ENCODE assay signal across 20 cellular contexts in the genomic region with DNA sequence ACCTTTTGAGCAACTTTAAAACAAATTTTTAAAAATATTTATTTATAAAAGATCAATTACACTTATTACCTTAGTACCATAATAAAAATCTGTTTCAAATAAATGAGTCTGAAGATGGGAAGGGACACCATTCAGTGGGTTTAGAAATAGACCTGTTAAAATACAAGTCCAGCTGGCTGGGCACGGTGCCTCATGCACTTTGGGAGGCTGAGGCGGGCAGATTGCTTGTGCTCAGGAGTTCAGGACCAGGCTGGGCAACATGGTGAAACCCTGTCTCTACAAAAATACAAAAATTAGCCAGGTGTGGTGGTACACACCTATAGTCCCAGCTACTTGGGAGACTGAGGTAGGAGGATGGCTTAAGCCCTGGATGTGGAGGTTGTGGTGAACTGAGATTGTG. TPM values are rescaled to one million over a fixed set of nuclear protein-coding genes. Genes with fewer than 3 reads are reported as not detected.
DNase-seq lines count a peak whose midpoint lies in the region; ATAC-seq and TF ChIP-seq lines count a peak whose summit lies in the region.
"Had no signal": no experiment of that assay in that cellular context is flagged by ENCODE, and none has a peak within 500 bp of the region (broad histone marks: within the 10 kb centered on the region; RNA-seq: fewer than 3 reads in every experiment).

No MANE protein-coding gene starts in this region.

- peaks cover 55% of the 10 kb centered on the region for H3K4me1 ChIP-seq in left ventricle myocardium inferior
- peaks cover 0 to 55% of the 10 kb centered on the region in 2 donors for H3K4me1 ChIP-seq in right atrium auricular region
- H3K4me1 ChIP-seq in heart left ventricle = peaks cover 0 to 52% (median 32%) of the 10 kb centered on the region in 12 donors
- H3K4me1 ChIP-seq in body of pancreas = no peaks in the 10 kb centered on the region
- H3K4me1 ChIP-seq: A549 had no signal

- WGBS in heart left ventricle, 4 donors = 83 to 95% (median 83%) methylated on average over 2 of the region's 2 CpGs
- WGBS in body of pancreas, 2 donors = 94 to 100% methylated on average over 2 of the region's 2 CpGs

- peaks cover 2% of the 10 kb centered on the region for H3K4me1 Mint-ChIP-seq in activated CD4-positive, alpha-beta T cell treated with anti-CD3 and anti-CD28 coated beads, Interleukin-2, amount 10 ng/mL, durations not matched to agents 24 days and 14 days
- H3K4me1 Mint-ChIP-seq: B cell had no signal

- peak; percentile 27 for DNase-seq in activated CD4-positive, alpha-beta T cell treated with anti-CD3 and anti-CD28 coated beads, Interleukin-2, amount 10 ng/mL, durations not matched to agents 24 days and 14 days
- DNase-seq in activated CD4-positive, alpha-beta T cell treated with anti-CD3 and anti-CD28 coated beads, Interleukin-2, amount 50 U/mL, for 4 hours = no peak
- DNase-seq in left ventricle myocardium inferior = no peak
- no peak for DNase-seq in cardiac septum (ENCODE audit: low spot score)
- DNase-seq in right atrium auricular region (ENCODE audit: low spot score) = no peak
- no peak for DNase-seq in heart left ventricle
- no peak for DNase-seq in left lobe of liver (ENCODE audit: low spot score)
- DNase-seq in body of pancreas = no peak
- DNase-seq: AML-193; Caco-2; Calu3; CD4-positive, alpha-beta T cell; CD8-positive, alpha-beta T cell; DMS79 treated with DMSO at 0.1 percent for 48 hours; GF-D8 had no signal

- no peak overlapping the region for H3K4me3 ChIP-seq in left ventricle myocardium inferior
- H3K4me3 ChIP-seq in right atrium auricular region = no peak overlapping the region
- H3K4me3 ChIP-seq in heart left ventricle = no peak overlapping the region
- no peak overlapping the region for H3K4me3 ChIP-seq in body of pancreas
- H3K4me3 ChIP-seq: A549; BLaER1 treated with 17β-estradiol and CSF1 and Interleukin-3, amounts not matched to agents 10 nM and 100 nM had no signal

- H3K27me3 Mint-ChIP-seq in activated CD4-positive, alpha-beta T cell treated with anti-CD3 and anti-CD28 coated beads, Interleukin-2, amount 10 ng/mL, durations not matched to agents 24 days and 14 days = peaks cover 20% of the 10 kb centered on the region

- intact Hi-C loops in activated CD4-positive, alpha-beta T cell treated with anti-CD3 and anti-CD28 coated beads, Interleukin-2, amount 10 ng/mL, durations not matched to agents 24 days and 14 days (cut with micrococcal nuclease) = no loop called here
- intact Hi-C loops in left ventricle myocardium inferior (cut with micrococcal nuclease) (no loop called here), cardiac septum (cut with DNase I) (no loop called here), heart left ventricle (cut with DNase I) (loop anchor here in 2 of 10 donors (5.0 to 10.0 kb wide), 2 partner anchors 54 to 57 kb away; partner anchors contain the start of genes CRYZL1 (in 2 of the 2) and ITSN1 (in 2 of the 2)), body of pancreas (cut with DNase I) (no loop called here)

- H3K27me3 ChIP-seq in left ventricle myocardium inferior (ENCODE audit: low read depth) = no peaks in the 10 kb centered on the region
- H3K27me3 ChIP-seq in right atrium auricular region = no peaks in the 10 kb centered on the region
- no peaks in the 10 kb centered on the region for H3K27me3 ChIP-seq in heart left ventricle
- H3K27me3 ChIP-seq in body of pancreas = no peaks in the 10 kb centered on the region
- H3K27me3 ChIP-seq: BLaER1 treated with 17β-estradiol and CSF1 and Interleukin-3, amounts not matched to agents 10 nM and 100 nM had no signal

- no peak for ATAC-seq in heart left ventricle
- peak; percentile 23 for ATAC-seq in left lobe of liver
- no peak for ATAC-seq in body of pancreas
- ATAC-seq: A549; CD8-positive, alpha-beta T cell had no signal

- H3K9me3 ChIP-seq in left ventricle myocardium inferior (replicated peaks) (no peaks in the 10 kb centered on the region), right atrium auricular region (no peaks in the 10 kb centered on the region), heart left ventricle (no peaks in the 10 kb centered on the region), body of pancreas (no peaks in the 10 kb centered on the region)
- H3K9me3 ChIP-seq: A549; BLaER1 treated with 17β-estradiol and CSF1 and Interleukin-3, amounts not matched to agents 10 nM and 100 nM; Caco-2 had no signal

- TF ChIP-seq CTCF in left ventricle myocardium inferior (IDR thresholded peaks at IDR 0.05; ENCODE audit: borderline replicate concordance) = no peak
- no peak for TF ChIP-seq CTCF in right atrium auricular region (IDR thresholded peaks at IDR 0.05)
- no peak for TF ChIP-seq CTCF in heart left ventricle (IDR thresholded peaks at IDR 0.05)
- no peak for TF ChIP-seq CTCF in body of pancreas (IDR thresholded peaks at IDR 0.05)

- no peak for TF ChIP-seq POLR2A in heart left ventricle (IDR thresholded peaks at IDR 0.05)
- no peak for TF ChIP-seq POLR2A in body of pancreas (IDR thresholded peaks at IDR 0.05)

- H3K36me3 ChIP-seq in left ventricle myocardium inferior = no peaks in the 10 kb centered on the region
- no peaks in the 10 kb centered on the region for H3K36me3 ChIP-seq in right atrium auricular region
- no peaks in the 10 kb centered on the region for H3K36me3 ChIP-seq in heart left ventricle
- no peaks in the 10 kb centered on the region for H3K36me3 ChIP-seq in body of pancreas (replicated peaks in 1 of 2; ENCODE audit: insufficient read depth in 1 of 2, low read depth in 2 of 2)
- H3K36me3 ChIP-seq: BLaER1 treated with 17β-estradiol and CSF1 and Interleukin-3, amounts not matched to agents 10 nM and 100 nM had no signal

- H3K27ac ChIP-seq in left ventricle myocardium inferior (replicated peaks) (peak overlapping the region; percentile 63), right atrium auricular region (peak overlapping the region; percentile 63), heart left ventricle (no peak overlapping the region), body of pancreas (no peak overlapping the region)
- H3K27ac ChIP-seq: 22Rv1; A549; BLaER1 treated with 17β-estradiol and CSF1 and Interleukin-3, amounts not matched to agents 10 nM and 100 nM; C4-2B had no signal

- H3K36me3 Mint-ChIP-seq in activated CD4-positive, alpha-beta T cell treated with anti-CD3 and anti-CD28 coated beads, Interleukin-2, amount 10 ng/mL, durations not matched to agents 24 days and 14 days (ENCODE audit: low read depth) = no peaks in the 10 kb centered on the region
- H3K36me3 Mint-ChIP-seq: CD8-positive, alpha-beta T cell had no signal

- H3K27ac Mint-ChIP-seq in activated CD4-positive, alpha-beta T cell treated with anti-CD3 and anti-CD28 coated beads, Interleukin-2, amount 10 ng/mL, durations not matched to agents 24 days and 14 days = no peak overlapping the region
- H3K27ac Mint-ChIP-seq: B cell; CD4-positive, alpha-beta T cell; CD8-positive, alpha-beta T cell had no signal

- no peaks in the 10 kb centered on the region for H3K9me3 Mint-ChIP-seq in activated CD4-positive, alpha-beta T cell treated with anti-CD3 and anti-CD28 coated beads, Interleukin-2, amount 10 ng/mL, durations not matched to agents 24 days and 14 days
- H3K9me3 Mint-ChIP-seq: CD4-positive, alpha-beta T cell; CD8-positive, alpha-beta T cell had no signal

- H3K4me3 Mint-ChIP-seq in activated CD4-positive, alpha-beta T cell treated with anti-CD3 and anti-CD28 coated beads, Interleukin-2, amount 10 ng/mL, durations not matched to agents 24 days and 14 days = no peak overlapping the region
- H3K4me3 Mint-ChIP-seq: B cell; CD4-positive, alpha-beta T cell; CD8-positive, alpha-beta T cell had no signal

RNA-seq across cellular contexts. Expression of gene ITSN1, which starts 57.0 kb away (rescaled TPM):
- 4.5 and 4.8 TPM in 2 replicates for total RNA-seq in activated CD4-positive, alpha-beta T cell treated with anti-CD3 and anti-CD28 coated beads, Interleukin-2, amount 10 ng/mL, durations not matched to agents 24 days and 14 days
- total RNA-seq in left ventricle myocardium inferior (41.9 TPM), cardiac septum (25.5 TPM), right atrium auricular region (10 to 100 TPM; 49.9 to 54.9 TPM), heart left ventricle (10 to 100 TPM; 22.8 to 51.5 (median 42.3) TPM), left lobe of liver (33.6 TPM), body of pancreas (10 to 100 TPM; 15.0 to 47.5 TPM)
- 10 to 100 TPM; 17.2 to 25.9 TPM for polyA plus RNA-seq in heart left ventricle

RNA-seq across cellular contexts. Expression of gene CRYZL1, which starts 57.7 kb away (rescaled TPM):
- total RNA-seq in activated CD4-positive, alpha-beta T cell treated with anti-CD3 and anti-CD28 coated beads, Interleukin-2, amount 10 ng/mL, durations not matched to agents 24 days and 14 days = 26.3 and 34.8 TPM in 2 replicates
- total RNA-seq in left ventricle myocardium inferior (24.9 TPM), cardiac septum (23.0 TPM), right atrium auricular region (10 to 100 TPM; 19.0 to 27.5 TPM), heart left ventricle (10 to 100 TPM; 15.2 to 33.8 (median 25.3) TPM), left lobe of liver (10.4 TPM), body of pancreas (10 to 100 TPM; 22.3 to 31.6 TPM)
- polyA plus RNA-seq in heart left ventricle = 10 to 100 TPM; 17.0 to 17.7 TPM

Comparison
In these comparisons a context has a peak if more than half of its experiments do, and no peak if none do; other contexts are left out.
1. H3K27ac ChIP-seq: peak in left ventricle myocardium inferior (single experiment) and right atrium auricular region (2 of 2); none in heart left ventricle (0 of 12) and body of pancreas (0 of 4).